1 cellular context compared by ENCODE assay signal in the genomic region with DNA sequence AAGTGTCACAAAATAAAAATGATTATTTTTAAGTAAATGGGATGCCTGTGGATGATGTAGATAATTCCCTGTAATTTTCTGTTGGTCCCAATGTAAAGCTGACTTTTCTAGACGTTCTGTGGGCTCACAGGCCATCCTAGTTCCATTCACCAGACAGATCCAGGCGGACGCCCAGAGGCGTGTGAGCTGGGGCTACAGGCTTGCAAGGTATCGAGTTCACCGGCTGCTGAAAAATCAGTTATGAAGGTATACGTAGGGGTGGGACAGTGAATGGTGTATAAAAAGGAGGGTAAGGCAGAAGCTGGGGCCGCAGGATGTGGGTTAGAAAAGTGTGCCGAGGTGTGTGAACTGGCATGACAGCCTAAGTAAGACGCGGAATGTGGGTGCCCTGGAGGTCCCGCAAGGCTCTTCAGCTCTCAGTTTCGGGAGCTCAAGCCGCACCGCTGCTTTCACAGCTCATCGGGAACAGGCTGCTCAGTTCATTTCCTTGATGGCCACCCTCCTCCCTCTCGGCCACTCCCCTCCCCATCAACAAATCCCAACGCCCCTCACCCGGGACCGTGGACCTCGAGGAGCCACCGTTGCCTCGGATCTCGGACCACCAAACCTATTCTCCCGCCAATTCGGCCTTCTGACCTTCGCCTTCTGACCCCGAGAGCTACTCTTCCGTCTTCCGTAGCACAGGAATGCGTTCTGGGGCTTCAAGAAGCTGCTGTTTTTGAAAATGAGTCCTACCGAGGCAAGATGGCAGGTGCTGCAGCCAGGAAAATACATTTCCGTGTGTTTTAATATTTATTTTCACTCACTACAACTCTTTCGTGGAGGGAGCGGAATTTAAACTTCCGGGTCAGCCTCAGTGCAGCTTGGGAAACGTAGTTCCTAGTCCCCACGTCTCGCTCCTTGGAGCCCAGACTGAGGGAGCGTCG.
TF ChIP-seq lines count a peak whose summit lies in the region.

A gene with protein sequence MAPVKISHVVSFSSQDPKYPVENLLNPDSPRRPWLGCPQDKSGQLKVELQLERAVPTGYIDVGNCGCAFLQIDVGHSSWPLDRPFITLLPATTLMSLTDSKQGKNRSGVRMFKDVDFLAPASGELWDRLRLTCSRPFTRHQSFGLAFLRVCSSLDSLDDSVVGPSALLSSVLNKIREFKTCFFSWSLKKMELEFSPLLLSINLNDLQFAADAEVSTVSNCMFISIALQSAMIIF (minus strand): TSS at position 782 of the 926 bp plus-strand sequence. CDS start 5,241 bp downstream, outside the sequence.

TF ChIP-seq in GM12878, 131 proteins besides CTCF, POLR2A, EP300 and RAD21 (continued from another document and continues in another):
- TF ChIP-seq, protein P1, sequence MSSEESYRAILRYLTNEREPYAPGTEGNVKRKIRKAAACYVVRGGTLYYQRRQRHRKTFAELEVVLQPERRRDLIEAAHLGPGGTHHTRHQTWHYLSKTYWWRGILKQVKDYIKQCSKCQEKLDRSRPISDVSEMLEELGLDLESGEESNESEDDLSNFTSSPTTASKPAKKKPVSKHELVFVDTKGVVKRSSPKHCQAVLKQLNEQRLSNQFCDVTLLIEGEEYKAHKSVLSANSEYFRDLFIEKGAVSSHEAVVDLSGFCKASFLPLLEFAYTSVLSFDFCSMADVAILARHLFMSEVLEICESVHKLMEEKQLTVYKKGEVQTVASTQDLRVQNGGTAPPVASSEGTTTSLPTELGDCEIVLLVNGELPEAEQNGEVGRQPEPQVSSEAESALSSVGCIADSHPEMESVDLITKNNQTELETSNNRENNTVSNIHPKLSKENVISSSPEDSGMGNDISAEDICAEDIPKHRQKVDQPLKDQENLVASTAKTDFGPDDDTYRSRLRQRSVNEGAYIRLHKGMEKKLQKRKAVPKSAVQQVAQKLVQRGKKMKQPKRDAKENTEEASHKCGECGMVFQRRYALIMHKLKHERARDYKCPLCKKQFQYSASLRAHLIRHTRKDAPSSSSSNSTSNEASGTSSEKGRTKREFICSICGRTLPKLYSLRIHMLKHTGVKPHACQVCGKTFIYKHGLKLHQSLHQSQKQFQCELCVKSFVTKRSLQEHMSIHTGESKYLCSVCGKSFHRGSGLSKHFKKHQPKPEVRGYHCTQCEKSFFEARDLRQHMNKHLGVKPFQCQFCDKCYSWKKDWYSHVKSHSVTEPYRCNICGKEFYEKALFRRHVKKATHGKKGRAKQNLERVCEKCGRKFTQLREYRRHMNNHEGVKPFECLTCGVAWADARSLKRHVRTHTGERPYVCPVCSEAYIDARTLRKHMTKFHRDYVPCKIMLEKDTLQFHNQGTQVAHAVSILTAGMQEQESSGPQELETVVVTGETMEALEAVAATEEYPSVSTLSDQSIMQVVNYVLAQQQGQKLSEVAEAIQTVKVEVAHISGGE (CRISPR knock-in tag; IDR thresholded peaks at IDR 0.05), result no peak
- TF ChIP-seq, protein P2, sequence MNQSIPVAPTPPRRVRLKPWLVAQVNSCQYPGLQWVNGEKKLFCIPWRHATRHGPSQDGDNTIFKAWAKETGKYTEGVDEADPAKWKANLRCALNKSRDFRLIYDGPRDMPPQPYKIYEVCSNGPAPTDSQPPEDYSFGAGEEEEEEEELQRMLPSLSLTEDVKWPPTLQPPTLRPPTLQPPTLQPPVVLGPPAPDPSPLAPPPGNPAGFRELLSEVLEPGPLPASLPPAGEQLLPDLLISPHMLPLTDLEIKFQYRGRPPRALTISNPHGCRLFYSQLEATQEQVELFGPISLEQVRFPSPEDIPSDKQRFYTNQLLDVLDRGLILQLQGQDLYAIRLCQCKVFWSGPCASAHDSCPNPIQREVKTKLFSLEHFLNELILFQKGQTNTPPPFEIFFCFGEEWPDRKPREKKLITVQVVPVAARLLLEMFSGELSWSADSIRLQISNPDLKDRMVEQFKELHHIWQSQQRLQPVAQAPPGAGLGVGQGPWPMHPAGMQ (IDR thresholded peaks at IDR 0.05; ENCODE audit: borderline replicate concordance), result no peak
- TF ChIP-seq EZH2 (IDR thresholded peaks at IDR 0.05; ENCODE audit: borderline replicate concordance, control insufficient read depth, low read depth, low read length) (0 out of 2 replicates have a peak, but pooled peaks have one; percentile 34), CHD2 (IDR thresholded peaks at IDR 0.05; ENCODE audit: borderline replicate concordance, low read depth, low read length) (no peak), SP1 (IDR thresholded peaks at IDR 0.05; ENCODE audit: low read depth, low read length) (no peak), GABPA (IDR thresholded peaks at IDR 0.05; ENCODE audit: low read depth) (peak; percentile 99), JUNB (IDR thresholded peaks at IDR 0.05) (no peak), EED (IDR thresholded peaks at IDR 0.05; ENCODE audit: low read depth) (no peak), SIN3A (IDR thresholded peaks at IDR 0.05; ENCODE audit: low read depth, low read length) (no peak), BMI1 (IDR thresholded peaks at IDR 0.05; ENCODE audit: borderline replicate concordance) (no peak), ATF7 (IDR thresholded peaks at IDR 0.05; ENCODE audit: low read depth) (0 out of 2 replicates have a peak, but pooled peaks have one; percentile 43), NR2C2 (IDR thresholded peaks at IDR 0.05; ENCODE audit: borderline replicate concordance, control insufficient read depth, insufficient read length, low read depth) (peak; percentile 98), CEBPB (IDR thresholded peaks at IDR 0.05; ENCODE audit: borderline replicate concordance in 1 of 2, low read depth in 2 of 2, low read length in 2 of 2) (no peak), POU2F2 (IDR thresholded peaks at IDR 0.05; ENCODE audit: borderline replicate concordance, low read depth, low read length) (no peak; the same call in 2 of the 3 replicates), BRCA1 (IDR thresholded peaks at IDR 0.05; ENCODE audit: low read depth, low read length) (no peak), TBL1XR1 (IDR thresholded peaks at IDR 0.05; ENCODE audit: low read depth, low read length) (no peak; the same call in 1 of the 2 replicates), HDGF (IDR thresholded peaks at IDR 0.05) (peak; percentile 76; the same call in 1 of the 2 replicates), RELA (IDR thresholded peaks at IDR 0.05; ENCODE audit: borderline replicate concordance, partially characterized antibody) (no peak), SREBF2 (IDR thresholded peaks at IDR 0.05; ENCODE audit: low read length) (peak; percentile 36; the same call in 1 of the 2 replicates), CBX3 (IDR thresholded peaks at IDR 0.05; ENCODE audit: borderline replicate concordance, low read depth) (no peak), TCF3 (IDR thresholded peaks at IDR 0.05; ENCODE audit: borderline replicate concordance, insufficient read depth, low read depth, low read length) (no peak), DPF2 (IDR thresholded peaks at IDR 0.05) (no peak), KAT2A (conservative IDR thresholded peaks at IDR 0.05; ENCODE audit: control insufficient read depth, low read depth, low read length) (no peak), HCFC1 (IDR thresholded peaks at IDR 0.05; ENCODE audit: low read length) (peak; percentile 88), SREBF1 (IDR thresholded peaks at IDR 0.05; ENCODE audit: low read length) (peak; percentile 96), ZNF384 (IDR thresholded peaks at IDR 0.05; ENCODE audit: borderline replicate concordance, low read depth, low read length) (no peak), NRF1 (conservative IDR thresholded peaks at IDR 0.05; ENCODE audit: low read depth, low read length) (no peak), ZNF217 (IDR thresholded peaks at IDR 0.05) (no peak), ZNF24 (IDR thresholded peaks at IDR 0.05) (no peak)
- TF ChIP-seq, protein P3, sequence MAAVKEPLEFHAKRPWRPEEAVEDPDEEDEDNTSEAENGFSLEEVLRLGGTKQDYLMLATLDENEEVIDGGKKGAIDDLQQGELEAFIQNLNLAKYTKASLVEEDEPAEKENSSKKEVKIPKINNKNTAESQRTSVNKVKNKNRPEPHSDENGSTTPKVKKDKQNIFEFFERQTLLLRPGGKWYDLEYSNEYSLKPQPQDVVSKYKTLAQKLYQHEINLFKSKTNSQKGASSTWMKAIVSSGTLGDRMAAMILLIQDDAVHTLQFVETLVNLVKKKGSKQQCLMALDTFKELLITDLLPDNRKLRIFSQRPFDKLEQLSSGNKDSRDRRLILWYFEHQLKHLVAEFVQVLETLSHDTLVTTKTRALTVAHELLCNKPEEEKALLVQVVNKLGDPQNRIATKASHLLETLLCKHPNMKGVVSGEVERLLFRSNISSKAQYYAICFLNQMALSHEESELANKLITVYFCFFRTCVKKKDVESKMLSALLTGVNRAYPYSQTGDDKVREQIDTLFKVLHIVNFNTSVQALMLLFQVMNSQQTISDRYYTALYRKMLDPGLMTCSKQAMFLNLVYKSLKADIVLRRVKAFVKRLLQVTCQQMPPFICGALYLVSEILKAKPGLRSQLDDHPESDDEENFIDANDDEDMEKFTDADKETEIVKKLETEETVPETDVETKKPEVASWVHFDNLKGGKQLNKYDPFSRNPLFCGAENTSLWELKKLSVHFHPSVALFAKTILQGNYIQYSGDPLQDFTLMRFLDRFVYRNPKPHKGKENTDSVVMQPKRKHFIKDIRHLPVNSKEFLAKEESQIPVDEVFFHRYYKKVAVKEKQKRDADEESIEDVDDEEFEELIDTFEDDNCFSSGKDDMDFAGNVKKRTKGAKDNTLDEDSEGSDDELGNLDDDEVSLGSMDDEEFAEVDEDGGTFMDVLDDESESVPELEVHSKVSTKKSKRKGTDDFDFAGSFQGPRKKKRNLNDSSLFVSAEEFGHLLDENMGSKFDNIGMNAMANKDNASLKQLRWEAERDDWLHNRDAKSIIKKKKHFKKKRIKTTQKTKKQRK (IDR thresholded peaks at IDR 0.05; ENCODE audit: low read depth, low read length), result no peak
- TF ChIP-seq, protein P4, sequence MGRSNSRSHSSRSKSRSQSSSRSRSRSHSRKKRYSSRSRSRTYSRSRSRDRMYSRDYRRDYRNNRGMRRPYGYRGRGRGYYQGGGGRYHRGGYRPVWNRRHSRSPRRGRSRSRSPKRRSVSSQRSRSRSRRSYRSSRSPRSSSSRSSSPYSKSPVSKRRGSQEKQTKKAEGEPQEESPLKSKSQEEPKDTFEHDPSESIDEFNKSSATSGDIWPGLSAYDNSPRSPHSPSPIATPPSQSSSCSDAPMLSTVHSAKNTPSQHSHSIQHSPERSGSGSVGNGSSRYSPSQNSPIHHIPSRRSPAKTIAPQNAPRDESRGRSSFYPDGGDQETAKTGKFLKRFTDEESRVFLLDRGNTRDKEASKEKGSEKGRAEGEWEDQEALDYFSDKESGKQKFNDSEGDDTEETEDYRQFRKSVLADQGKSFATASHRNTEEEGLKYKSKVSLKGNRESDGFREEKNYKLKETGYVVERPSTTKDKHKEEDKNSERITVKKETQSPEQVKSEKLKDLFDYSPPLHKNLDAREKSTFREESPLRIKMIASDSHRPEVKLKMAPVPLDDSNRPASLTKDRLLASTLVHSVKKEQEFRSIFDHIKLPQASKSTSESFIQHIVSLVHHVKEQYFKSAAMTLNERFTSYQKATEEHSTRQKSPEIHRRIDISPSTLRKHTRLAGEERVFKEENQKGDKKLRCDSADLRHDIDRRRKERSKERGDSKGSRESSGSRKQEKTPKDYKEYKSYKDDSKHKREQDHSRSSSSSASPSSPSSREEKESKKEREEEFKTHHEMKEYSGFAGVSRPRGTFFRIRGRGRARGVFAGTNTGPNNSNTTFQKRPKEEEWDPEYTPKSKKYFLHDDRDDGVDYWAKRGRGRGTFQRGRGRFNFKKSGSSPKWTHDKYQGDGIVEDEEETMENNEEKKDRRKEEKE (IDR thresholded peaks at IDR 0.05), result no peak
- TF ChIP-seq, protein P5, sequence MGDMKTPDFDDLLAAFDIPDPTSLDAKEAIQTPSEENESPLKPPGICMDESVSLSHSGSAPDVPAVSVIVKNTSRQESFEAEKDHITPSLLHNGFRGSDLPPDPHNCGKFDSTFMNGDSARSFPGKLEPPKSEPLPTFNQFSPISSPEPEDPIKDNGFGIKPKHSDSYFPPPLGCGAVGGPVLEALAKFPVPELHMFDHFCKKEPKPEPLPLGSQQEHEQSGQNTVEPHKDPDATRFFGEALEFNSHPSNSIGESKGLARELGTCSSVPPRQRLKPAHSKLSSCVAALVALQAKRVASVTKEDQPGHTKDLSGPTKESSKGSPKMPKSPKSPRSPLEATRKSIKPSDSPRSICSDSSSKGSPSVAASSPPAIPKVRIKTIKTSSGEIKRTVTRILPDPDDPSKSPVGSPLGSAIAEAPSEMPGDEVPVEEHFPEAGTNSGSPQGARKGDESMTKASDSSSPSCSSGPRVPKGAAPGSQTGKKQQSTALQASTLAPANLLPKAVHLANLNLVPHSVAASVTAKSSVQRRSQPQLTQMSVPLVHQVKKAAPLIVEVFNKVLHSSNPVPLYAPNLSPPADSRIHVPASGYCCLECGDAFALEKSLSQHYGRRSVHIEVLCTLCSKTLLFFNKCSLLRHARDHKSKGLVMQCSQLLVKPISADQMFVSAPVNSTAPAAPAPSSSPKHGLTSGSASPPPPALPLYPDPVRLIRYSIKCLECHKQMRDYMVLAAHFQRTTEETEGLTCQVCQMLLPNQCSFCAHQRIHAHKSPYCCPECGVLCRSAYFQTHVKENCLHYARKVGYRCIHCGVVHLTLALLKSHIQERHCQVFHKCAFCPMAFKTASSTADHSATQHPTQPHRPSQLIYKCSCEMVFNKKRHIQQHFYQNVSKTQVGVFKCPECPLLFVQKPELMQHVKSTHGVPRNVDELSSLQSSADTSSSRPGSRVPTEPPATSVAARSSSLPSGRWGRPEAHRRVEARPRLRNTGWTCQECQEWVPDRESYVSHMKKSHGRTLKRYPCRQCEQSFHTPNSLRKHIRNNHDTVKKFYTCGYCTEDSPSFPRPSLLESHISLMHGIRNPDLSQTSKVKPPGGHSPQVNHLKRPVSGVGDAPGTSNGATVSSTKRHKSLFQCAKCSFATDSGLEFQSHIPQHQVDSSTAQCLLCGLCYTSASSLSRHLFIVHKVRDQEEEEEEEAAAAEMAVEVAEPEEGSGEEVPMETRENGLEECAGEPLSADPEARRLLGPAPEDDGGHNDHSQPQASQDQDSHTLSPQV (IDR thresholded peaks at IDR 0.05), result no peak
- TF ChIP-seq, protein P6, sequence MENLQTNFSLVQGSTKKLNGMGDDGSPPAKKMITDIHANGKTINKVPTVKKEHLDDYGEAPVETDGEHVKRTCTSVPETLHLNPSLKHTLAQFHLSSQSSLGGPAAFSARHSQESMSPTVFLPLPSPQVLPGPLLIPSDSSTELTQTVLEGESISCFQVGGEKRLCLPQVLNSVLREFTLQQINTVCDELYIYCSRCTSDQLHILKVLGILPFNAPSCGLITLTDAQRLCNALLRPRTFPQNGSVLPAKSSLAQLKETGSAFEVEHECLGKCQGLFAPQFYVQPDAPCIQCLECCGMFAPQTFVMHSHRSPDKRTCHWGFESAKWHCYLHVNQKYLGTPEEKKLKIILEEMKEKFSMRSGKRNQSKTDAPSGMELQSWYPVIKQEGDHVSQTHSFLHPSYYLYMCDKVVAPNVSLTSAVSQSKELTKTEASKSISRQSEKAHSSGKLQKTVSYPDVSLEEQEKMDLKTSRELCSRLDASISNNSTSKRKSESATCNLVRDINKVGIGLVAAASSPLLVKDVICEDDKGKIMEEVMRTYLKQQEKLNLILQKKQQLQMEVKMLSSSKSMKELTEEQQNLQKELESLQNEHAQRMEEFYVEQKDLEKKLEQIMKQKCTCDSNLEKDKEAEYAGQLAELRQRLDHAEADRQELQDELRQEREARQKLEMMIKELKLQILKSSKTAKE (IDR thresholded peaks at IDR 0.05; ENCODE audit: low read depth, poor library complexity, severe bottlenecking), result no peak
- TF ChIP-seq, protein P7, sequence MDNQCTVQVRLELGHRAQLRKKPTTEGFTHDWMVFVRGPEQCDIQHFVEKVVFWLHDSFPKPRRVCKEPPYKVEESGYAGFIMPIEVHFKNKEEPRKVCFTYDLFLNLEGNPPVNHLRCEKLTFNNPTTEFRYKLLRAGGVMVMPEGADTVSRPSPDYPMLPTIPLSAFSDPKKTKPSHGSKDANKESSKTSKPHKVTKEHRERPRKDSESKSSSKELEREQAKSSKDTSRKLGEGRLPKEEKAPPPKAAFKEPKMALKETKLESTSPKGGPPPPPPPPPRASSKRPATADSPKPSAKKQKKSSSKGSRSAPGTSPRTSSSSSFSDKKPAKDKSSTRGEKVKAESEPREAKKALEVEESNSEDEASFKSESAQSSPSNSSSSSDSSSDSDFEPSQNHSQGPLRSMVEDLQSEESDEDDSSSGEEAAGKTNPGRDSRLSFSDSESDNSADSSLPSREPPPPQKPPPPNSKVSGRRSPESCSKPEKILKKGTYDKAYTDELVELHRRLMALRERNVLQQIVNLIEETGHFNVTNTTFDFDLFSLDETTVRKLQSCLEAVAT (IDR thresholded peaks at IDR 0.05), result no peak
